In genomic region chr5:63121471-63121870, GRCh38 we compare ENCODE assay signal across 31 cellular contexts.
"Had no signal": no experiment of that assay in that cellular context is flagged by ENCODE, and none has a peak within 500 bp of the region (broad histone marks: within the 10 kb centered on the region; RNA-seq: fewer than 3 reads in every experiment).

No MANE protein-coding gene starts in this region.

- H3K36me3 ChIP-seq: breast epithelium, cardiac muscle cell, colonic mucosa, esophagus squamous epithelium had no signal

- DNase-seq: activated CD4-positive, alpha-beta memory T cell treated with anti-CD3 and anti-CD28 coated beads, Interleukin-2, amount 10 ng/mL, durations not matched to agents 7 days and 5 days; activated CD4-positive, alpha-beta T cell treated with anti-CD3 and anti-CD28 coated beads for 4 hours; activated CD4-positive, alpha-beta T cell treated with anti-CD3 and anti-CD28 coated beads, Interleukin-2, amount 10 ng/mL, durations not matched to agents 7 days and 5 days; activated CD4-positive, alpha-beta T cell treated with anti-CD3 and anti-CD28 coated beads, Interleukin-2, amount 50 U/mL, for 4 hours; activated CD4-positive, CD25-positive, alpha-beta regulatory T cell; activated CD4-positive, CD25-positive, alpha-beta regulatory T cell treated with anti-CD3 and anti-CD28 coated beads, Interleukin-2, amount 50 U/mL, for 72 hours; activated CD8-positive, alpha-beta memory T cell treated with anti-CD3 and anti-CD28 coated beads, Interleukin-2, amount 50 U/mL, for 48 hours; activated gamma-delta T cell; activated naive CD4-positive, alpha-beta T cell; activated naive CD4-positive, alpha-beta T cell treated with anti-CD3 and anti-CD28 coated beads, Interleukin-2, amount 10 ng/mL, durations not matched to agents 7 days and 5 days; activated naive CD8-positive, alpha-beta T cell treated with anti-CD3 and anti-CD28 coated beads, Interleukin-2, amount 10 ng/mL, durations not matched to agents 7 days and 5 days; activated T-cell treated with anti-CD3 and anti-CD28 coated beads for 4 hours; activated T-cell treated with anti-CD3 and anti-CD28 coated beads, Interleukin-2, amount 50 U/mL, for 24 hours; activated T-cell treated with anti-CD3 and anti-CD28 coated beads, Interleukin-2, amount 50 U/mL, for 72 hours; amniotic stem cell; anterior cingulate cortex; central memory CD4-positive, alpha-beta T cell; cerebellar nuclear complex; colonic mucosa; effector CD8-positive, alpha-beta T cell; esophagus squamous epithelium; foreskin melanocyte; head of caudate nucleus; T-helper 2 cell had no signal

- H3K27ac ChIP-seq: breast epithelium, cardiac muscle cell, colonic mucosa, epithelial cell of prostate, esophagus squamous epithelium had no signal

- H3K4me1 Mint-ChIP-seq: activated CD4-positive, alpha-beta memory T cell treated with anti-CD3 and anti-CD28 coated beads, Interleukin-2, amount 10 ng/mL, durations not matched to agents 7 days and 5 days; activated CD4-positive, alpha-beta T cell treated with anti-CD3 and anti-CD28 coated beads, Interleukin-2, amount 10 ng/mL, durations not matched to agents 7 days and 5 days; activated naive CD4-positive, alpha-beta T cell treated with anti-CD3 and anti-CD28 coated beads, Interleukin-2, amount 10 ng/mL, durations not matched to agents 7 days and 5 days; activated naive CD8-positive, alpha-beta T cell treated with anti-CD3 and anti-CD28 coated beads, Interleukin-2, amount 10 ng/mL, durations not matched to agents 7 days and 5 days; brain had no signal

- FAIRE-seq: endometrium, endothelial cell of umbilical vein had no signal

- H3K27me3 ChIP-seq: breast epithelium, cardiac muscle cell, colonic mucosa, esophagus squamous epithelium had no signal

- H3K9me3 ChIP-seq: breast epithelium, colonic mucosa, esophagus squamous epithelium had no signal

- H3K27me3 Mint-ChIP-seq: activated CD4-positive, alpha-beta memory T cell treated with anti-CD3 and anti-CD28 coated beads, Interleukin-2, amount 10 ng/mL, durations not matched to agents 7 days and 5 days; activated naive CD4-positive, alpha-beta T cell treated with anti-CD3 and anti-CD28 coated beads, Interleukin-2, amount 10 ng/mL, durations not matched to agents 7 days and 5 days; activated naive CD8-positive, alpha-beta T cell treated with anti-CD3 and anti-CD28 coated beads, Interleukin-2, amount 10 ng/mL, durations not matched to agents 7 days and 5 days; activated T-cell treated with anti-CD3 and anti-CD28 coated beads, Interleukin-2, amount 50 U/mL, for 24 hours; brain had no signal

- H3K4me1 ChIP-seq: breast epithelium, colonic mucosa, esophagus squamous epithelium had no signal

- H3K36me3 Mint-ChIP-seq: activated naive CD4-positive, alpha-beta T cell treated with anti-CD3 and anti-CD28 coated beads, Interleukin-2, amount 10 ng/mL, durations not matched to agents 7 days and 5 days; activated naive CD4-positive, alpha-beta T cell treated with anti-CD3 and anti-CD28 coated beads, Interleukin-2, amount 50 U/mL, for 72 hours; activated naive CD8-positive, alpha-beta T cell treated with anti-CD3 and anti-CD28 coated beads, Interleukin-2, amount 10 ng/mL, durations not matched to agents 7 days and 5 days; brain had no signal

- H3K9me3 Mint-ChIP-seq: activated CD4-positive, alpha-beta memory T cell treated with anti-CD3 and anti-CD28 coated beads, Interleukin-2, amount 10 ng/mL, durations not matched to agents 7 days and 5 days; activated CD4-positive, alpha-beta T cell treated with anti-CD3 and anti-CD28 coated beads, Interleukin-2, amount 10 ng/mL, durations not matched to agents 7 days and 5 days; activated naive CD4-positive, alpha-beta T cell treated with anti-CD3 and anti-CD28 coated beads, Interleukin-2, amount 10 ng/mL, durations not matched to agents 7 days and 5 days; activated naive CD4-positive, alpha-beta T cell treated with anti-CD3 and anti-CD28 coated beads, Interleukin-2, amount 50 U/mL, for 72 hours; activated naive CD8-positive, alpha-beta T cell treated with anti-CD3 and anti-CD28 coated beads, Interleukin-2, amount 10 ng/mL, durations not matched to agents 7 days and 5 days; activated T-cell treated with anti-CD3 and anti-CD28 coated beads, Interleukin-2, amount 50 U/mL, for 24 hours; brain had no signal

- ATAC-seq: activated naive CD4-positive, alpha-beta T cell treated with anti-CD3 and anti-CD28 coated beads, Interleukin-2, amount 50 U/mL, for 72 hours; activated T-cell treated with anti-CD3 and anti-CD28 coated beads, Interleukin-2, amount 50 U/mL, for 72 hours had no signal

- H3K4me3 ChIP-seq: breast epithelium, cardiac muscle cell, colonic mucosa, esophagus squamous epithelium had no signal

- H3K4me3 Mint-ChIP-seq: activated CD4-positive, alpha-beta memory T cell treated with anti-CD3 and anti-CD28 coated beads, Interleukin-2, amount 10 ng/mL, durations not matched to agents 7 days and 5 days; activated CD4-positive, alpha-beta T cell treated with anti-CD3 and anti-CD28 coated beads, Interleukin-2, amount 10 ng/mL, durations not matched to agents 7 days and 5 days; activated naive CD4-positive, alpha-beta T cell treated with anti-CD3 and anti-CD28 coated beads, Interleukin-2, amount 10 ng/mL, durations not matched to agents 7 days and 5 days; activated naive CD8-positive, alpha-beta T cell treated with anti-CD3 and anti-CD28 coated beads, Interleukin-2, amount 10 ng/mL, durations not matched to agents 7 days and 5 days; activated T-cell treated with anti-CD3 and anti-CD28 coated beads, Interleukin-2, amount 50 U/mL, for 24 hours; activated T-cell treated with anti-CD3 and anti-CD28 coated beads, Interleukin-2, amount 50 U/mL, for 72 hours; brain had no signal

- H3K27ac Mint-ChIP-seq: activated CD4-positive, alpha-beta memory T cell treated with anti-CD3 and anti-CD28 coated beads, Interleukin-2, amount 10 ng/mL, durations not matched to agents 7 days and 5 days; activated CD4-positive, alpha-beta T cell treated with anti-CD3 and anti-CD28 coated beads, Interleukin-2, amount 10 ng/mL, durations not matched to agents 7 days and 5 days; activated naive CD4-positive, alpha-beta T cell treated with anti-CD3 and anti-CD28 coated beads, Interleukin-2, amount 10 ng/mL, durations not matched to agents 7 days and 5 days; activated naive CD4-positive, alpha-beta T cell treated with anti-CD3 and anti-CD28 coated beads, Interleukin-2, amount 50 U/mL, for 72 hours; activated naive CD8-positive, alpha-beta T cell treated with anti-CD3 and anti-CD28 coated beads, Interleukin-2, amount 10 ng/mL, durations not matched to agents 7 days and 5 days; activated T-cell treated with anti-CD3 and anti-CD28 coated beads, Interleukin-2, amount 50 U/mL, for 24 hours; activated T-cell treated with anti-CD3 and anti-CD28 coated beads, Interleukin-2, amount 50 U/mL, for 72 hours; brain had no signal
